ENCODE assay signal across 17 cellular contexts in the genomic region with DNA sequence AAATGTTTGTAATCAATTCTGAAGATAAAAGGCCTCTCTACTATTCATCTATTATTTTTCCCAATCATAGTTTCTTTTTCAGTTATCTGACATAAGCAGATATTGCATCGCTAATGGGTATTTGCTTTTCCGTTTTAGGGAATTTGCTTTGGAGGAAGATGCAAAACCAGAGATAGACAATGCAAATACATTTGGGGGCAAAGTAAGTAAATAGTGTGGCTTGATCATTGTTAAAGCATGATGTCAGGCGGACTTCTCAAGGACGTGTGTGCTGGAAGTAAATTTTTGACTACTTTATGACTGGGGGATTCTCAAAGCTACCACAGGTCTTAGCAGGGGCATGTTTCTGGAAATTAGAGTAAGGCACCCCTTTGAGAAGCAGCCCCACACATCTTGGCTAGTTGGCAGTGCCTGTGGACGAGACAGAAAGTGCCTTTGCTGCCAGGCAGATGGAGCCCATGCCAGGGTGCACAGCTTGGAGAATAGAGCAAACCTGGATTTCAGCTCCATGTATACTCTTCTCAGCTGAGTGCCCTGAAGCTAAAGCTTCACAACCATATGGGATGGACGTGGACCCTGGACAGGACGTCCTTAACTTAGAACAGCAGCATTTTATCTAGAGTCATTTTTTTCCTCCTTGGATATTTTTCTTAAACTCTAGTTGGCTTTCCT.
DNase-seq lines count a peak whose midpoint lies in the region; ATAC-seq, FAIRE-seq and TF ChIP-seq lines count a peak whose summit lies in the region.
"Had no signal": no experiment of that assay in that cellular context is flagged by ENCODE, and none has a peak within 500 bp of the region (broad histone marks: within the 10 kb centered on the region; RNA-seq: fewer than 3 reads in every experiment).

No MANE protein-coding gene starts in this region.

- H3K36me3 ChIP-seq in HUES48 (ENCODE audit: control insufficient read depth, insufficient read depth, low read length) (0 out of 2 replicates have a peak, but pooled peaks cover 3% of the 10 kb centered on the region), pancreas (no peaks in the 10 kb centered on the region), Karpas-422 (ENCODE audit: insufficient read depth, low read length) (no peaks in the 10 kb centered on the region)

- peak in 3 of 4 donors; percentile 46 to 52 (median 51) for ATAC-seq in pancreas
- ATAC-seq: HCT116, K562 had no signal

- H3K9me3 ChIP-seq in HUES48 (ENCODE audit: control insufficient read depth, insufficient read depth, low read length) (no peaks in the 10 kb centered on the region), pancreas (no peaks in the 10 kb centered on the region), Karpas-422 (ENCODE audit: low read length) (no peaks in the 10 kb centered on the region)

- H3K9me2 ChIP-seq in Karpas-422 (replicated peaks; ENCODE audit: insufficient read depth, low read length), result no peaks in the 10 kb centered on the region

- H3K4me3 ChIP-seq in HUES48 (ENCODE audit: low read depth, low read length) (no peak overlapping the region), pancreas (no peak overlapping the region), Karpas-422 (ENCODE audit: low read length) (no peak overlapping the region)
- H3K4me3 ChIP-seq: K562 had no signal

- peak; percentile 24 for DNase-seq in Ammon's horn (ENCODE audit: low spot score)
- peak; percentile 67 to 87 for DNase-seq in cerebellar nuclear complex (lab: John Stamatoyannopoulos, UW)
- DNase-seq in pancreas, result peak in 1 of 6 donors; percentile 23
- no peak for DNase-seq in Karpas-422
- no peak for DNase-seq in activated CD4-positive, alpha-beta T cell treated with anti-CD3 and anti-CD28 coated beads, Interleukin-2, amount 50 U/mL, for 4 hours
- no peak for DNase-seq in H4 (ENCODE audit: low spot score)
- DNase-seq: ACHN; CD4-positive, alpha-beta T cell; DMS153; DMS79 treated with DMSO at 0.1 percent for 48 hours; EL; GDM1 had no signal

- no peak for FAIRE-seq in pancreas (lab: Jason Lieb, UNC)
- FAIRE-seq: H54, HTR-8/SVneo, K562 had no signal

- 12 to 17% methylated on average over 7 of the region's 7 CpGs for WGBS in pancreas, 2 donors

- H3K27me3 ChIP-seq in HUES48 (ENCODE audit: control insufficient read depth, insufficient read depth, low read length) (no peaks in the 10 kb centered on the region), pancreas (no peaks in the 10 kb centered on the region), Karpas-422 (ENCODE audit: low read length) (no peaks in the 10 kb centered on the region)

- peak overlapping the region; percentile 38 for H3K27ac ChIP-seq in HUES48 (ENCODE audit: low read depth, low read length)
- H3K27ac ChIP-seq in pancreas, result no peak overlapping the region
- no peak overlapping the region for H3K27ac ChIP-seq in Karpas-422 (ENCODE audit: low read length)

- no peaks in the 10 kb centered on the region for H3K79me2 ChIP-seq in Karpas-422 (ENCODE audit: low read length)

- peaks cover 17% of the 10 kb centered on the region for H3K4me1 ChIP-seq in HUES48 (ENCODE audit: control insufficient read depth, insufficient read depth, low read length)
- H3K4me1 ChIP-seq in pancreas, result peaks cover 0 to 14% (median 9%) of the 10 kb centered on the region in 3 donors
- no peaks in the 10 kb centered on the region for H3K4me1 ChIP-seq in Karpas-422 (ENCODE audit: low read length)

- H2AFZ ChIP-seq in Karpas-422 (ENCODE audit: low read length), result no peak overlapping the region

- no peak overlapping the region for H3K9ac ChIP-seq in HUES48 (ENCODE audit: low read depth, low read length)
- H3K9ac ChIP-seq in Karpas-422 (ENCODE audit: low read length), result no peak overlapping the region

- TF ChIP-seq CTCF in pancreas (IDR thresholded peaks at IDR 0.05), result no peak

- intact Hi-C loops in pancreas (cut with DNase I), result no loop called here

- H3K4me2 ChIP-seq in Karpas-422 (ENCODE audit: low read depth, low read length, poor library complexity, severe bottlenecking), result no peak overlapping the region

- H4K20me1 ChIP-seq in Karpas-422 (ENCODE audit: insufficient read depth, low read depth, low read length), result no peaks in the 10 kb centered on the region

Comparison
In these comparisons a context has a peak if more than half of its experiments do, and no peak if none do; other contexts are left out.
1. DNase-seq: peak in Ammon's horn (single experiment) and cerebellar nuclear complex (2 of 2); none in Karpas-422 (single experiment), activated CD4-positive, alpha-beta T cell treated with anti-CD3 and anti-CD28 coated beads, Interleukin-2, amount 50 U/mL, for 4 hours (0 of 2) and H4 (single experiment).